ENCODE assay signal across 10 cellular contexts in genomic region chr1:8871965-8872399, GRCh38. TPM values are rescaled to one million over a fixed set of nuclear protein-coding genes. Genes with fewer than 3 reads are reported as not detected.
DNase-seq lines count a peak whose midpoint lies in the region; ATAC-seq, FAIRE-seq and TF ChIP-seq lines count a peak whose summit lies in the region.
"Had no signal": no experiment of that assay in that cellular context is flagged by ENCODE, and none has a peak within 500 bp of the region (broad histone marks: within the 10 kb centered on the region; RNA-seq: fewer than 3 reads in every experiment).

No MANE protein-coding gene starts in this region.

- H3K27ac ChIP-seq in K562 (ENCODE audit: extremely low read depth, low read depth, low read length): peak overlapping the region; percentile 20; the same call in 2 of the 3 replicates
- peak overlapping the region; percentile 2 for H3K27ac ChIP-seq in lower lobe of right lung
- H3K27ac ChIP-seq: parathyroid adenoma had no signal

- intact Hi-C loops in K562 (cut with micrococcal nuclease) (no loop called here), lower lobe of right lung (cut with DNase I) (no loop called here)

- peaks cover 9% of the 10 kb centered on the region for H3K9me1 ChIP-seq in K562 (ENCODE audit: control insufficient read depth, insufficient read depth, low read length)

- H3K4me2 ChIP-seq in K562 (ENCODE audit: insufficient read depth, low read length): no peak overlapping the region

- peaks cover 99% of the 10 kb centered on the region for H3K36me3 ChIP-seq in K562 (ENCODE audit: control insufficient read depth, insufficient read depth, low read length)
- H3K36me3 ChIP-seq in lower lobe of right lung: peaks cover 89% of the 10 kb centered on the region

- no TSS peak for BruUV-seq in K562 (replicated peaks; lab: Mats Ljungman, UMichigan)

- peaks cover 11 to 29% of the 10 kb centered on the region in 2 experiments; a peak in 4 of 5 replicates for H3K4me1 ChIP-seq in K562 (replicated peaks in 1 of 2; ENCODE audit: control insufficient read depth in 2 of 2, insufficient read depth in 2 of 2, low read length in 2 of 2)
- peaks cover 65% of the 10 kb centered on the region for H3K4me1 ChIP-seq in lower lobe of right lung

- TF ChIP-seq POLR2A in K562 (conservative IDR thresholded peaks at IDR 0.05): peak; percentile 56

- no peak for TF ChIP-seq EP300 in K562 (IDR thresholded peaks at IDR 0.05; ENCODE audit: low read length)

- in situ Hi-C loops in K562 (cut with MboI): no loop called here

- H3K4me1 Mint-ChIP-seq in HFFc6 (ENCODE audit: low read depth): peaks cover 93% of the 10 kb centered on the region

- H3K9ac ChIP-seq in K562 (ENCODE audit: insufficient read depth in 1 of 2, low read depth in 2 of 2, low read length in 2 of 2): no peak overlapping the region
- H3K9ac ChIP-seq: parathyroid adenoma had no signal

- no peak for TF ChIP-seq CTCF in AG04449 (IDR thresholded peaks at IDR 0.05; ENCODE audit: insufficient read depth, low read length, missing control alignments)
- TF ChIP-seq CTCF in HFFc6 (IDR thresholded peaks at IDR 0.05): no peak
- no peak for TF ChIP-seq CTCF in K562 (IDR thresholded peaks at IDR 0.05 in 2 of 3, conservative IDR thresholded peaks at IDR 0.05 in 1 of 3; ENCODE audit: insufficient read depth in 2 of 3, low read depth in 1 of 3, low read length in 3 of 3)
- TF ChIP-seq CTCF in lower lobe of right lung (IDR thresholded peaks at IDR 0.05): no peak
- TF ChIP-seq CTCF in GM10248 (IDR thresholded peaks at IDR 0.05; ENCODE audit: control extremely low read depth, extremely low read depth, low read depth, missing control alignments): no peak

- H3K27me3 ChIP-seq in K562 (ENCODE audit: control insufficient read depth in 2 of 2, insufficient read depth in 2 of 2, low read length in 2 of 2) (no peaks in the 10 kb centered on the region), lower lobe of right lung (ENCODE audit: low read depth) (no peaks in the 10 kb centered on the region)

- POLR2A ChIA-PET in AG04449 (lab: Yijun Ruan, JAX) (interaction anchor here (1.1 to 1.2 kb wide), 3 partner anchors 12 to 15 kb away, joined by 3 to 5 read pairs (median 4); no protein-coding TSS in a partner anchor), K562 (lab: Yijun Ruan, JAX) (interaction anchor here (0.9 to 1.2 kb wide), 2 partner anchors 10 to 13 kb away, joined by 4 to 6 read pairs; no protein-coding TSS in a partner anchor), GM10248 (lab: Yijun Ruan, JAX) (no interaction called here)

- peaks cover 78% of the 10 kb centered on the region for H4K20me1 ChIP-seq in K562 (replicated peaks; ENCODE audit: control insufficient read depth, insufficient read depth, low read length)

- peaks cover 97% of the 10 kb centered on the region for H3K79me2 ChIP-seq in K562 (ENCODE audit: control insufficient read depth, insufficient read depth, low read length)

- 91% methylated on average over 5 of the region's 5 CpGs for WGBS in K562 (ENCODE audit: insufficient coverage, low coverage, missing lambda C conversion rate)

- peaks cover 81% of the 10 kb centered on the region for H3K36me3 Mint-ChIP-seq in HFFc6 (ENCODE audit: low read depth)

- ATAC-seq in K562 (no peak), lower lobe of right lung (no peak), HG03039 (IDR thresholded peaks at IDR 0.05; ENCODE audit: unreplicated experiment) (no peak), GM21423 (IDR thresholded peaks at IDR 0.05; ENCODE audit: unreplicated experiment) (no peak)

- peak overlapping the region; percentile 78 for H3K27ac Mint-ChIP-seq in HFFc6

- H3K4me3 ChIP-seq in AG04449 (ENCODE audit: low read depth, low read length): peak overlapping the region; percentile 9; the same call in 1 of the 2 replicates
- H3K4me3 ChIP-seq in K562: no peak overlapping the region
- H3K4me3 ChIP-seq in lower lobe of right lung: no peak overlapping the region

- DNase-seq in AG04449 (ENCODE audit: low read depth, low spot score) (no peak), HFFc6 (peak; percentile 43), K562 (ENCODE audit: extremely low read depth in 1 of 4, low spot score in 3 of 4) (no peak), lower lobe of right lung (no peak), GM10248 (ENCODE audit: extremely low spot score) (no peak), NCI-H526 (lab: John Stamatoyannopoulos, UW) (no peak)
- DNase-seq: NCI-H748 treated with DMSO at 0.1 percent for 48 hours had no signal

- no peak for TF ChIP-seq RAD21 in K562 (CRISPR knock-in tag; conservative IDR thresholded peaks at IDR 0.05 in 1 of 2, IDR thresholded peaks at IDR 0.05 in 1 of 2)

- peaks cover 5% of the 10 kb centered on the region for H3K9me3 Mint-ChIP-seq in HFFc6

- peaks cover 3% of the 10 kb centered on the region for H3K27me3 Mint-ChIP-seq in HFFc6 (ENCODE audit: insufficient read depth)

- no peaks in the 10 kb centered on the region for H3K9me3 ChIP-seq in K562 (replicated peaks; ENCODE audit: control insufficient read depth, insufficient read depth, low read depth, low read length)
- no peaks in the 10 kb centered on the region for H3K9me3 ChIP-seq in lower lobe of right lung

- CTCF ChIA-PET in AG04449 (lab: Yijun Ruan, JAX): interaction anchor here (1.3 to 5.0 kb wide), 3 partner anchors 10 to 239 kb away, joined by 3 to 73 read pairs (median 14); no protein-coding TSS in a partner anchor
- CTCF ChIA-PET in K562 (lab: Yijun Ruan, JAX; ENCODE audit: low intra/inter-chr PET ratio): interaction anchor here (1.0 to 2.2 kb wide), 2 partner anchors 116 to 133 kb away, joined by 8 to 11 read pairs; no protein-coding TSS in a partner anchor
- CTCF ChIA-PET in GM10248 (lab: Yijun Ruan, JAX): interaction anchor here (1.0 to 5.0 kb wide), 2 partner anchors 11 to 23 kb away, joined by 4 to 32 read pairs; no protein-coding TSS in a partner anchor

- peak overlapping the region; percentile 80 for H3K4me3 Mint-ChIP-seq in HFFc6

- FAIRE-seq in K562 (lab: Jason Lieb, UNC): no peak

- no peak overlapping the region for H2AFZ ChIP-seq in K562 (ENCODE audit: low read depth, low read length)
- H2AFZ ChIP-seq: parathyroid adenoma had no signal

TF ChIP-seq in K562, 482 proteins besides CTCF, POLR2A, EP300 and RAD21:
- TF ChIP-seq SUPT5H (IDR thresholded peaks at IDR 0.05) (peak; percentile 54; the same call in 1 of the 2 replicates), SAFB (IDR thresholded peaks at IDR 0.05; ENCODE audit: borderline replicate concordance, low read depth, low read length) (no peak), RBM34 (IDR thresholded peaks at IDR 0.05; ENCODE audit: borderline replicate concordance, insufficient read depth, low read length) (no peak), SRSF1 (IDR thresholded peaks at IDR 0.05; ENCODE audit: low read depth, low read length) (no peak)

RNA-seq across cellular contexts. Expression of gene ENO1, which starts 6.5 kb away (rescaled TPM):
- total RNA-seq in HFFc6 (2021; fragmentation: NEBNext Ultra II Directional; extraction: Animal tissue kit (Norgen Biotek cat#: 25700)): 1,000 to 10,000 TPM; 1,376 to 1,744 (median 1,709) TPM
- total RNA-seq in K562 (2011; cell fraction: chromatin; rRNA removed; ENCODE audit: low replicate concordance): 790 and 1,193 TPM in 2 replicates
- total RNA-seq in K562 (2011; cell fraction: nucleolus; rRNA removed): 1,022 and 1,050 TPM in 2 replicates
- 987 and 1,019 TPM in 2 replicates for total RNA-seq in K562 (2011; cell fraction: nucleoplasm; rRNA removed)
- total RNA-seq in K562 (2014; rRNA removed): 2,617 and 2,757 TPM in 2 replicates
- 2,118 and 2,410 TPM in 2 replicates for total RNA-seq in K562 (2014; rRNA removed; fragmentation: Illumina TruSeq; extraction: Trizol)
- total RNA-seq in K562 (2015; rRNA removed; fragmentation: Illumina TruSeq; extraction: Trizol): 2,997 and 3,044 TPM in 2 replicates
- 2,642 and 2,717 TPM in 2 replicates for total RNA-seq in K562 (2021)
- polyA plus RNA-seq in K562 (2011; rRNA removed): 3,253 and 3,807 TPM in 2 replicates
- polyA plus RNA-seq in K562 (2011; cell fraction: cytosol; rRNA removed): 3,902 and 3,930 TPM in 2 replicates
- 1,435 and 2,014 TPM in 2 replicates for polyA plus RNA-seq in K562 (2011; cell fraction: nucleus; rRNA removed)
- polyA plus RNA-seq in K562 (2012): 2,677 and 3,119 TPM in 2 replicates
- 2,868 and 3,193 TPM in 2 replicates for polyA plus RNA-seq in K562 (2014; fragmentation: Illumina TruSeq; extraction: Trizol)
- 1,000 to 10,000 TPM; 6,249 to 7,472 TPM for polyA plus RNA-seq in K562 (2014; fragmentation: Nextera tagmentation; extraction: Ambion mirVana)
- 2,249 and 2,310 TPM in 2 replicates for polyA plus RNA-seq in K562 (2014; rRNA removed)
- 3,327 and 3,913 TPM in 2 replicates for polyA minus RNA-seq in K562 (2011; rRNA and poly(A)+ RNA removed)
- polyA minus RNA-seq in K562 (2011; cell fraction: cytosol; rRNA and poly(A)+ RNA removed): 2,697 and 3,181 TPM in 2 replicates
- 390 and 803 TPM in 2 replicates for polyA minus RNA-seq in K562 (2011; cell fraction: nucleus; rRNA and poly(A)+ RNA removed)
- total RNA-seq in lower lobe of right lung: 580 TPM

RNA-seq across cellular contexts. Expression of gene RERE, which starts 54.5 kb away (rescaled TPM):
- total RNA-seq in HFFc6 (2021; fragmentation: NEBNext Ultra II Directional; extraction: Animal tissue kit (Norgen Biotek cat#: 25700)): 10 to 100 TPM; 36.5 to 41.6 (median 37.5) TPM
- total RNA-seq in K562 (2011; cell fraction: chromatin; rRNA removed; ENCODE audit: low replicate concordance): 171 and 273 TPM in 2 replicates
- total RNA-seq in K562 (2011; cell fraction: nucleolus; rRNA removed): 61.4 and 68.2 TPM in 2 replicates
- 135 and 159 TPM in 2 replicates for total RNA-seq in K562 (2011; cell fraction: nucleoplasm; rRNA removed)
- 14.2 and 14.4 TPM in 2 replicates for total RNA-seq in K562 (2014; rRNA removed)
- total RNA-seq in K562 (2014; rRNA removed; fragmentation: Illumina TruSeq; extraction: Trizol): 13.4 and 14.6 TPM in 2 replicates
- 12.9 and 14.2 TPM in 2 replicates for total RNA-seq in K562 (2015; rRNA removed; fragmentation: Illumina TruSeq; extraction: Trizol)
- total RNA-seq in K562 (2021): 40.2 and 51.5 TPM in 2 replicates
- 5.3 and 8.3 TPM in 2 replicates for polyA plus RNA-seq in K562 (2011; rRNA removed)
- 5.1 and 11.3 TPM in 2 replicates for polyA plus RNA-seq in K562 (2011; cell fraction: cytosol; rRNA removed)
- 35.9 and 36.4 TPM in 2 replicates for polyA plus RNA-seq in K562 (2011; cell fraction: nucleus; rRNA removed)
- polyA plus RNA-seq in K562 (2012): 22.1 and 24.3 TPM in 2 replicates
- 21.1 and 25.2 TPM in 2 replicates for polyA plus RNA-seq in K562 (2014; fragmentation: Illumina TruSeq; extraction: Trizol)
- polyA plus RNA-seq in K562 (2014; fragmentation: Nextera tagmentation; extraction: Ambion mirVana): 1 to 10 TPM; 3.0 to 5.4 TPM
- 8.0 and 22.3 TPM in 2 replicates for polyA plus RNA-seq in K562 (2014; rRNA removed)
- polyA minus RNA-seq in K562 (2011; rRNA and poly(A)+ RNA removed): 55.5 and 81.8 TPM in 2 replicates
- 45.2 and 50.4 TPM in 2 replicates for polyA minus RNA-seq in K562 (2011; cell fraction: cytosol; rRNA and poly(A)+ RNA removed)
- polyA minus RNA-seq in K562 (2011; cell fraction: nucleus; rRNA and poly(A)+ RNA removed): 32.6 and 64.3 TPM in 2 replicates
- 88.5 TPM for total RNA-seq in lower lobe of right lung
